1 cellular context compared by ENCODE assay signal in the genomic region with DNA sequence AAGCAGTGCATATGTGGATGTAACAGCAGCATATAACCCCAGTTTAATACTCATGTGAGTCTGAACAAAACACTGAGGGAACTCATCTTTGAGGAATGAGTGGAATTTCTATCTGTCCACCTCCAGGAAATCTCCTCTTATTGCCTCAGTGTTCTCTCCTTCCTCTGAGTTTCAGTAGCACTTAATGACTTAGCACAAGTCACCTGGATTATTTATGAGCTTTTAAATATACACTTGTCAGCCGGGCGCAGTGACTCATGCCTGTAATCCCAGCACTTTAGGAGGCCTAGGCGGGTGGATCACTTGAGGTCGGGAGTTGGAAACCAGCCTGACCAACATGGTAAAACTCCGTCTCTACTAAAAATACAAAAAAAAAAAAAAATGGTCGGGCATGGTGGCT.
TF ChIP-seq lines count a peak whose summit lies in the region.

No MANE protein-coding gene starts in this region.

TF ChIP-seq in K562, 482 proteins besides CTCF, POLR2A, EP300 and RAD21 (continued from another document):
- TF ChIP-seq, protein P1, sequence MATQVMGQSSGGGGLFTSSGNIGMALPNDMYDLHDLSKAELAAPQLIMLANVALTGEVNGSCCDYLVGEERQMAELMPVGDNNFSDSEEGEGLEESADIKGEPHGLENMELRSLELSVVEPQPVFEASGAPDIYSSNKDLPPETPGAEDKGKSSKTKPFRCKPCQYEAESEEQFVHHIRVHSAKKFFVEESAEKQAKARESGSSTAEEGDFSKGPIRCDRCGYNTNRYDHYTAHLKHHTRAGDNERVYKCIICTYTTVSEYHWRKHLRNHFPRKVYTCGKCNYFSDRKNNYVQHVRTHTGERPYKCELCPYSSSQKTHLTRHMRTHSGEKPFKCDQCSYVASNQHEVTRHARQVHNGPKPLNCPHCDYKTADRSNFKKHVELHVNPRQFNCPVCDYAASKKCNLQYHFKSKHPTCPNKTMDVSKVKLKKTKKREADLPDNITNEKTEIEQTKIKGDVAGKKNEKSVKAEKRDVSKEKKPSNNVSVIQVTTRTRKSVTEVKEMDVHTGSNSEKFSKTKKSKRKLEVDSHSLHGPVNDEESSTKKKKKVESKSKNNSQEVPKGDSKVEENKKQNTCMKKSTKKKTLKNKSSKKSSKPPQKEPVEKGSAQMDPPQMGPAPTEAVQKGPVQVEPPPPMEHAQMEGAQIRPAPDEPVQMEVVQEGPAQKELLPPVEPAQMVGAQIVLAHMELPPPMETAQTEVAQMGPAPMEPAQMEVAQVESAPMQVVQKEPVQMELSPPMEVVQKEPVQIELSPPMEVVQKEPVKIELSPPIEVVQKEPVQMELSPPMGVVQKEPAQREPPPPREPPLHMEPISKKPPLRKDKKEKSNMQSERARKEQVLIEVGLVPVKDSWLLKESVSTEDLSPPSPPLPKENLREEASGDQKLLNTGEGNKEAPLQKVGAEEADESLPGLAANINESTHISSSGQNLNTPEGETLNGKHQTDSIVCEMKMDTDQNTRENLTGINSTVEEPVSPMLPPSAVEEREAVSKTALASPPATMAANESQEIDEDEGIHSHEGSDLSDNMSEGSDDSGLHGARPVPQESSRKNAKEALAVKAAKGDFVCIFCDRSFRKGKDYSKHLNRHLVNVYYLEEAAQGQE (CRISPR knock-in tag; IDR thresholded peaks at IDR 0.05; ENCODE audit: low read depth): no peak
- TF ChIP-seq, protein P2, sequence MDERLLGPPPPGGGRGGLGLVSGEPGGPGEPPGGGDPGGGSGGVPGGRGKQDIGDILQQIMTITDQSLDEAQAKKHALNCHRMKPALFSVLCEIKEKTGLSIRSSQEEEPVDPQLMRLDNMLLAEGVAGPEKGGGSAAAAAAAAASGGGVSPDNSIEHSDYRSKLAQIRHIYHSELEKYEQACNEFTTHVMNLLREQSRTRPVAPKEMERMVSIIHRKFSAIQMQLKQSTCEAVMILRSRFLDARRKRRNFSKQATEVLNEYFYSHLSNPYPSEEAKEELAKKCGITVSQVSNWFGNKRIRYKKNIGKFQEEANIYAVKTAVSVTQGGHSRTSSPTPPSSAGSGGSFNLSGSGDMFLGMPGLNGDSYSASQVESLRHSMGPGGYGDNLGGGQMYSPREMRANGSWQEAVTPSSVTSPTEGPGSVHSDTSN (CRISPR knock-in tag; IDR thresholded peaks at IDR 0.05; ENCODE audit: low read depth): no peak
- TF ChIP-seq, protein P2 (tag; conservative IDR thresholded peaks at IDR 0.05; ENCODE audit: low read depth): peak; percentile 93
- TF ChIP-seq HNRNPK (IDR thresholded peaks at IDR 0.05; ENCODE audit: low read depth, low read length, poor library complexity, severe bottlenecking): no peak
- peak; percentile 47; the same call in 1 of the 2 replicates for TF ChIP-seq JUND (IDR thresholded peaks at IDR 0.05; ENCODE audit: borderline replicate concordance, low read depth, low read length)
- peak; percentile 60; the same call in 1 of the 3 replicates for TF ChIP-seq JUND (tag; IDR thresholded peaks at IDR 0.05; ENCODE audit: borderline replicate concordance, low read depth, low read length)
- TF ChIP-seq, protein P3, sequence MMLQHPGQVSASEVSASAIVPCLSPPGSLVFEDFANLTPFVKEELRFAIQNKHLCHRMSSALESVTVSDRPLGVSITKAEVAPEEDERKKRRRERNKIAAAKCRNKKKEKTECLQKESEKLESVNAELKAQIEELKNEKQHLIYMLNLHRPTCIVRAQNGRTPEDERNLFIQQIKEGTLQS (IDR thresholded peaks at IDR 0.05): peak; percentile 65
- TF ChIP-seq, protein P3 (CRISPR knock-in tag; conservative IDR thresholded peaks at IDR 0.05): no peak
- TF ChIP-seq SMARCA4 (IDR thresholded peaks at IDR 0.05): peak; percentile 25; the same call in 1 of the 2 replicates
- 0 out of 2 replicates have a peak, but pooled peaks have one; percentile 27 for TF ChIP-seq ARID1B (IDR thresholded peaks at IDR 0.05)
- TF ChIP-seq KDM1A (IDR thresholded peaks at IDR 0.05): peak in 1 of 2 experiments; percentile 5; a peak in 2 of 4 replicates
- TF ChIP-seq, protein P4, sequence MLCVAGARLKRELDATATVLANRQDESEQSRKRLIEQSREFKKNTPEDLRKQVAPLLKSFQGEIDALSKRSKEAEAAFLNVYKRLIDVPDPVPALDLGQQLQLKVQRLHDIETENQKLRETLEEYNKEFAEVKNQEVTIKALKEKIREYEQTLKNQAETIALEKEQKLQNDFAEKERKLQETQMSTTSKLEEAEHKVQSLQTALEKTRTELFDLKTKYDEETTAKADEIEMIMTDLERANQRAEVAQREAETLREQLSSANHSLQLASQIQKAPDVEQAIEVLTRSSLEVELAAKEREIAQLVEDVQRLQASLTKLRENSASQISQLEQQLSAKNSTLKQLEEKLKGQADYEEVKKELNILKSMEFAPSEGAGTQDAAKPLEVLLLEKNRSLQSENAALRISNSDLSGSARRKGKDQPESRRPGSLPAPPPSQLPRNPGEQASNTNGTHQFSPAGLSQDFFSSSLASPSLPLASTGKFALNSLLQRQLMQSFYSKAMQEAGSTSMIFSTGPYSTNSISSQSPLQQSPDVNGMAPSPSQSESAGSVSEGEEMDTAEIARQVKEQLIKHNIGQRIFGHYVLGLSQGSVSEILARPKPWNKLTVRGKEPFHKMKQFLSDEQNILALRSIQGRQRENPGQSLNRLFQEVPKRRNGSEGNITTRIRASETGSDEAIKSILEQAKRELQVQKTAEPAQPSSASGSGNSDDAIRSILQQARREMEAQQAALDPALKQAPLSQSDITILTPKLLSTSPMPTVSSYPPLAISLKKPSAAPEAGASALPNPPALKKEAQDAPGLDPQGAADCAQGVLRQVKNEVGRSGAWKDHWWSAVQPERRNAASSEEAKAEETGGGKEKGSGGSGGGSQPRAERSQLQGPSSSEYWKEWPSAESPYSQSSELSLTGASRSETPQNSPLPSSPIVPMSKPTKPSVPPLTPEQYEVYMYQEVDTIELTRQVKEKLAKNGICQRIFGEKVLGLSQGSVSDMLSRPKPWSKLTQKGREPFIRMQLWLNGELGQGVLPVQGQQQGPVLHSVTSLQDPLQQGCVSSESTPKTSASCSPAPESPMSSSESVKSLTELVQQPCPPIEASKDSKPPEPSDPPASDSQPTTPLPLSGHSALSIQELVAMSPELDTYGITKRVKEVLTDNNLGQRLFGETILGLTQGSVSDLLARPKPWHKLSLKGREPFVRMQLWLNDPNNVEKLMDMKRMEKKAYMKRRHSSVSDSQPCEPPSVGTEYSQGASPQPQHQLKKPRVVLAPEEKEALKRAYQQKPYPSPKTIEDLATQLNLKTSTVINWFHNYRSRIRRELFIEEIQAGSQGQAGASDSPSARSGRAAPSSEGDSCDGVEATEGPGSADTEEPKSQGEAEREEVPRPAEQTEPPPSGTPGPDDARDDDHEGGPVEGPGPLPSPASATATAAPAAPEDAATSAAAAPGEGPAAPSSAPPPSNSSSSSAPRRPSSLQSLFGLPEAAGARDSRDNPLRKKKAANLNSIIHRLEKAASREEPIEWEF (CRISPR knock-in tag; IDR thresholded peaks at IDR 0.05): no peak
- TF ChIP-seq MAFG (tag; conservative IDR thresholded peaks at IDR 0.05): peak; percentile 13; the same call in 1 of the 2 replicates
- TF ChIP-seq DPF2 (IDR thresholded peaks at IDR 0.05): 0 out of 2 replicates have a peak, but pooled peaks have one; percentile 25
- peak; percentile 45; the same call in 1 of the 2 replicates for TF ChIP-seq NFE2 (IDR thresholded peaks at IDR 0.05; ENCODE audit: low read depth)
- TF ChIP-seq SMARCE1 (IDR thresholded peaks at IDR 0.05): peak; percentile 38; the same call in 1 of the 2 replicates
